In the genomic region with DNA sequence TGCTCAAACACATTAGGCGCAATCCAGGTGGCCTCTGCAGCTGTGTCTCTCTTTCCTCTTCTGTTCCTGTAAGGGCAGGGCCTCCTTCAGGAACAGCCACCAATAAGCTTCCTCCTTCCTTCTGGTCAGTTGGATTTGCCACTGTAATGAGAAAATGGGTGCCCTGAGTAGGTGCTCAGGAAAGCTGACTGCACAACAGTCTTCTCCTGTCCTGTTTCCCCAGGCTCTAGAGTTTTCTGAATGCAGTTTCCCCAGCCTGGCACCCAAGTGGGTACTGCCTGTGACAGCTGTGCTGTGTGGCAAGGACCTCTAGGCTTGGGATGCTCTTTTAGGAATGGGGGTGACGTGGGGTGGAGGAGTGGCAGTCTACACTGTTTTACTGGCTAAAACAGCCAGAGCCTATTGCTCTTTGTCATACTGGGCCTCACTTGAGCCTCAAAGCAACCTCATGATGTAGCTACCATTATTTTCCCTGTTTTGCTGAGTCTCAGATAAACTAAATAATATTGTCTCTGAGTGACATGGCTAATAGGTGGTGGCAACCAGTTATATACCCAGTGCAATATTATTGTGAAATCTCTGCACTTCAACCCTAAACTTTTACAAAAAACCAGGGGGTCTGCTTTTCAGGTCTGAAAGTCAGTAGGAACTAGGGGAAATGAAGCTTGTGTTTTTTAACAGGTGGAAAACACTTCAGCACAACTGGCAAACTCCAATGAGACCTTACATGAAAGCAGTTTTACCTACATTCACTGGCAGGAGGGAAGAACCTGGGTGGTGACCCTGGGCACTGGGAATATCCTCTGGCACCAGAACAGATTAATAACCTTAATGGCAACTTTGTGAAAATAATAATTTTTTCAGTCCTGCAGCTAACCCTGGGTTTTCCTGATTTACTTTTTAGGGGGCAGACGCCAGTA, we compare ENCODE assay signal across 8 cellular contexts. TPM values are rescaled to one million over a fixed set of nuclear protein-coding genes. Genes with fewer than 3 reads are reported as not detected.
DNase-seq lines count a peak whose midpoint lies in the region; ATAC-seq and TF ChIP-seq lines count a peak whose summit lies in the region.

No MANE protein-coding gene starts in this region.

- H3T11ph ChIP-seq in H9 (ENCODE audit: low read length), result no peak overlapping the region

- no peak for TF ChIP-seq CTCF in H9 (conservative IDR thresholded peaks at IDR 0.05)
- no peak for TF ChIP-seq CTCF in WI38 (IDR thresholded peaks at IDR 0.05; ENCODE audit: low read depth, low read length)
- no peak for TF ChIP-seq CTCF in gastroesophageal sphincter (IDR thresholded peaks at IDR 0.05)

- H3K4ac ChIP-seq in H9 (ENCODE audit: low read depth, low read length), result no peak overlapping the region

- H3K23ac ChIP-seq in H9 (ENCODE audit: insufficient read length, low read depth, low read length), result no peak overlapping the region

- H3K18ac ChIP-seq in H9 (ENCODE audit: insufficient read length, low read depth, low read length), result no peak overlapping the region

- H3K56ac ChIP-seq in H9 (ENCODE audit: insufficient read length, low read depth, low read length), result no peak overlapping the region

- H3K9me3 ChIP-seq in H9 (ENCODE audit: control insufficient read depth, low read depth, low read length) (no peaks in the 10 kb centered on the region), gastroesophageal sphincter (no peaks in the 10 kb centered on the region)

- no peak overlapping the region for H4K8ac ChIP-seq in H9 (replicated peaks; ENCODE audit: insufficient read length, low read depth, low read length)

- no peak overlapping the region for H4K91ac ChIP-seq in H9 (ENCODE audit: insufficient read length, low read depth, low read length)

- H3K4me3 Mint-ChIP-seq in H9, result peak overlapping the region; percentile 74 to 88

- WGBS in H9 (ENCODE audit: extremely low coverage, insufficient read length, low lambda C conversion rate), result no CpG with 5 or more reads among the region's 3 CpGs
- 72 to 86% methylated on average over 2 to 3 of the region's 3 CpGs for WGBS in gastroesophageal sphincter (ENCODE audit: low coverage in 1 of 2), 2 donors

- no peaks in the 10 kb centered on the region for H3K79me2 ChIP-seq in H9 (ENCODE audit: insufficient read depth, low read length)

- H3K4me3 ChIP-seq in WI38 (ENCODE audit: low read depth, low read length), result peak overlapping the region; percentile 75
- peak overlapping the region; percentile 66 to 67 for H3K4me3 ChIP-seq in gastroesophageal sphincter
- H3K4me3 ChIP-seq in skeletal muscle cell (ENCODE audit: low read depth, low read length), result peak overlapping the region; percentile 64

- H3K36me3 ChIP-seq in gastroesophageal sphincter, result no peaks in the 10 kb centered on the region

- no peak overlapping the region for H2BK12ac ChIP-seq in H9 (ENCODE audit: insufficient read length, low read depth, low read length)

- no peak overlapping the region for H2BK20ac ChIP-seq in H9 (ENCODE audit: low read depth, low read length, poor library complexity, severe bottlenecking)

- H3K4me1 Mint-ChIP-seq in H9, result peaks cover 9 to 12% of the 10 kb centered on the region in 2 experiments

- peaks cover 0 to 2% of the 10 kb centered on the region in 2 experiments; a peak in 1 of 5 replicates for H3K9me3 Mint-ChIP-seq in H9

- no peak overlapping the region for H2AK5ac ChIP-seq in H9 (ENCODE audit: insufficient read length, low read length)

- no peaks in the 10 kb centered on the region for H4K20me1 ChIP-seq in H9 (ENCODE audit: control insufficient read depth, insufficient read depth, insufficient read length)

- no peak overlapping the region for H2BK5ac ChIP-seq in H9 (ENCODE audit: insufficient read length, low read length)

- no peaks in the 10 kb centered on the region for H3K4me1 ChIP-seq in H9 (ENCODE audit: insufficient read depth, low read length)
- peaks cover 0 to 31% (median 0%) of the 10 kb centered on the region in 3 donors for H3K4me1 ChIP-seq in gastroesophageal sphincter

- no peaks in the 10 kb centered on the region; a peak in 1 of 7 replicates for H3K36me3 Mint-ChIP-seq in H9 (ENCODE audit: insufficient read depth in 1 of 3, low read depth in 3 of 3)

- H3K27ac ChIP-seq in H9 (ENCODE audit: insufficient read length, low read depth, low read length) (no peak overlapping the region), gastroesophageal sphincter (peak overlapping the region in 3 of 4 donors; percentile 75 to 86 (median 82))

- H3K27ac Mint-ChIP-seq in H9, result no peak overlapping the region

- no peaks in the 10 kb centered on the region for H3K79me1 ChIP-seq in H9 (ENCODE audit: insufficient read depth, low read depth, low read length, poor library complexity, severe bottlenecking)

- H3K27me3 Mint-ChIP-seq in H9 (ENCODE audit: low read depth), result peaks cover 42% of the 10 kb centered on the region

- ATAC-seq in gastroesophageal sphincter (no peak), GM21367 (IDR thresholded peaks at IDR 0.05; ENCODE audit: unreplicated experiment) (no peak)

- peak overlapping the region; percentile 71 for H3K4me2 ChIP-seq in H9 (ENCODE audit: insufficient read depth, insufficient read length, low read length)

- no peak for TF ChIP-seq POLR2A in gastroesophageal sphincter (IDR thresholded peaks at IDR 0.05)

- H3K14ac ChIP-seq in H9 (ENCODE audit: insufficient read depth, low read length), result no peak overlapping the region

- no peak for DNase-seq in H9
- no peak for DNase-seq in skeletal muscle cell (ENCODE audit: low read depth)
- no peak for DNase-seq in SK-N-DZ (ENCODE audit: low spot score)
- no peak for DNase-seq in T-helper 9 cell
- no peak for DNase-seq in NCI-H2196 (lab: John Stamatoyannopoulos, UW; ENCODE audit: unreplicated experiment)

- no peak overlapping the region for H2BK15ac ChIP-seq in H9 (ENCODE audit: low read depth, low read length)

- H3K27me3 ChIP-seq in H9 (ENCODE audit: insufficient read depth, low read length) (no peaks in the 10 kb centered on the region), gastroesophageal sphincter (no peaks in the 10 kb centered on the region)

- no peak overlapping the region for H2BK120ac ChIP-seq in H9 (ENCODE audit: low read depth, low read length, poor library complexity, severe bottlenecking)

- no peaks in the 10 kb centered on the region for H3K23me2 ChIP-seq in H9 (ENCODE audit: insufficient read length, low read depth, low read length, poor library complexity, severe bottlenecking)

- H4K5ac ChIP-seq in H9 (ENCODE audit: insufficient read length, low read depth, low read length), result no peak overlapping the region

- no peak overlapping the region for H2AFZ ChIP-seq in H9 (ENCODE audit: low read length)

- TF ChIP-seq EP300 in gastroesophageal sphincter (IDR thresholded peaks at IDR 0.05), result no peak

- H3K9ac ChIP-seq in H9 (ENCODE audit: extremely low read depth, insufficient read length, low read length), result no peak overlapping the region

RNA-seq across cellular contexts. Expression of a gene that starts 1.1 kb away (rescaled TPM):
- 0.66 and 0.85 TPM in 2 replicates for total RNA-seq in H9 (2021)
- 10 to 100 TPM in 1 of 4 donors, 1 to 10 TPM in 3; 2.5 to 22.8 (median 5.9) TPM for total RNA-seq in gastroesophageal sphincter
- polyA plus RNA-seq in SK-N-DZ (2014; cell fraction: cytosol; rRNA removed), result not detected in 2 replicates
- polyA plus RNA-seq in SK-N-DZ (2014; cell fraction: nucleus; rRNA removed), result not detected in 2 replicates

RNA-seq across cellular contexts. Expression of a gene that starts 59.4 kb away (rescaled TPM):
- total RNA-seq in H9 (2021) (3.7 and 4.4 TPM in 2 replicates), gastroesophageal sphincter (1 to 10 TPM in 1 of 4 donors, not detected in 3; 1.9 TPM)
- polyA plus RNA-seq in SK-N-DZ (2014; cell fraction: cytosol; rRNA removed), result not detected in 2 replicates
- not detected in 2 replicates for polyA plus RNA-seq in SK-N-DZ (2014; cell fraction: nucleus; rRNA removed)
